Comparison of ENCODE assay signal across 8 cellular contexts in genomic region chr9:113602126-113603119, GRCh38.
DNase-seq lines count a peak whose midpoint lies in the region; ATAC-seq and TF ChIP-seq lines count a peak whose summit lies in the region.

No MANE protein-coding gene starts in this region.

- H3K9ac ChIP-seq in BLaER1: peak overlapping the region; percentile 56; the same call in 1 of the 2 replicates
- H3K9ac ChIP-seq in PC-3 (ENCODE audit: low read length): no peak overlapping the region

- no peaks in the 10 kb centered on the region for H3K79me2 ChIP-seq in PC-3 (ENCODE audit: low read length)

- POLR2A ChIA-PET in PC-3 (lab: Charles Lee; ENCODE audit: unreplicated experiment): no interaction called here

- DNase-seq in GM19238 (ENCODE audit: insufficient read length, low spot score) (peak; percentile 53), PC-3 (peak; percentile 22), astrocyte of the cerebellum (ENCODE audit: low read depth) (peak; percentile 63), left kidney (ENCODE audit: low read depth, low spot score) (peak; percentile 88)
- peak; percentile 65 for DNase-seq in stimulated activated CD8-positive, alpha-beta memory T cell treated with anti-CD3 and anti-CD28 coated beads, Interleukin-4, amount 100 ng/mL, for 24 hours (ENCODE audit: low read depth)

- H4K20me1 ChIP-seq in BLaER1: 0 out of 2 replicates have a peak, but pooled peaks cover 5% of the 10 kb centered on the region
- no peaks in the 10 kb centered on the region for H4K20me1 ChIP-seq in PC-3 (ENCODE audit: low read length)

- H2AFZ ChIP-seq in PC-3 (ENCODE audit: low read length): no peak overlapping the region

- H3F3A ChIP-seq in PC-3 (ENCODE audit: low read length, unreplicated experiment): no peaks in the 10 kb centered on the region

- H3K36me3 ChIP-seq in BLaER1: peaks cover 10% of the 10 kb centered on the region
- H3K36me3 ChIP-seq in PC-3 (ENCODE audit: low read depth, low read length): no peaks in the 10 kb centered on the region

- H3K9me3 ChIP-seq in BLaER1: no peaks in the 10 kb centered on the region
- H3K9me3 ChIP-seq in PC-3 (ENCODE audit: low read length): no peaks in the 10 kb centered on the region

- intact Hi-C loops in PC-3 (cut with micrococcal nuclease): no loop called here

- H3K4me3 ChIP-seq in BLaER1 (peak overlapping the region; percentile 22; the same call in 1 of the 2 replicates), PC-3 (ENCODE audit: low read length) (no peak overlapping the region), astrocyte of the cerebellum (ENCODE audit: low read depth, low read length) (no peak overlapping the region)

- no peaks in the 10 kb centered on the region for H3K27me3 ChIP-seq in BLaER1
- no peaks in the 10 kb centered on the region for H3K27me3 ChIP-seq in PC-3 (ENCODE audit: low read length)

- ATAC-seq in HG03520 (IDR thresholded peaks at IDR 0.05; ENCODE audit: unreplicated experiment): peak; percentile 80
- peak; percentile 29; the same call in 1 of the 2 replicates for ATAC-seq in PC-3
- ATAC-seq in HG02973 (IDR thresholded peaks at IDR 0.05; ENCODE audit: unreplicated experiment): no peak

- in situ Hi-C loops in astrocyte of the cerebellum (cut with HindIII; ENCODE audit: low sequenced_read_pairs): no loop called here

- CTCF ChIA-PET in PC-3 (lab: Charles Lee): interaction anchor here (0.7 kb wide), 1 partner anchor 389 kb away, joined by 5 read pairs; no protein-coding TSS in a partner anchor

- H3K4me1 ChIP-seq in BLaER1: peaks cover 63% of the 10 kb centered on the region
- H3K4me1 ChIP-seq in PC-3 (ENCODE audit: insufficient read depth, low read length): no peaks in the 10 kb centered on the region

- BruUV-seq in PC-3 (replicated peaks; lab: Mats Ljungman, UMichigan): no TSS peak

- H3K4me2 ChIP-seq in BLaER1 (peak overlapping the region; percentile 87), PC-3 (ENCODE audit: low read length) (no peak overlapping the region)

- no peaks in the 10 kb centered on the region for H3K9me2 ChIP-seq in PC-3 (replicated peaks; ENCODE audit: low read length)

- TF ChIP-seq CTCF in PC-3 (conservative IDR thresholded peaks at IDR 0.05; ENCODE audit: low read depth, low read length) (no peak), astrocyte of the cerebellum (IDR thresholded peaks at IDR 0.05; ENCODE audit: low read depth, low read length, missing control alignments) (no peak)

- peak overlapping the region; percentile 81 for H3K27ac ChIP-seq in BLaER1
- H3K27ac ChIP-seq in PC-3 (ENCODE audit: low read length): no peak overlapping the region

Comparison
In these comparisons a context has a peak if more than half of its experiments do, and no peak if none do; other contexts are left out.
1. DNase-seq: peak in every context shown above with its lines; median percentile 88 in left kidney; 65 in stimulated activated CD8-positive, alpha-beta memory T cell treated with anti-CD3 and anti-CD28 coated beads, Interleukin-4, amount 100 ng/mL, for 24 hours; 63 in astrocyte of the cerebellum; 53 in GM19238; 22 in PC-3.